26 cellular contexts compared by ENCODE assay signal in the genomic region with DNA sequence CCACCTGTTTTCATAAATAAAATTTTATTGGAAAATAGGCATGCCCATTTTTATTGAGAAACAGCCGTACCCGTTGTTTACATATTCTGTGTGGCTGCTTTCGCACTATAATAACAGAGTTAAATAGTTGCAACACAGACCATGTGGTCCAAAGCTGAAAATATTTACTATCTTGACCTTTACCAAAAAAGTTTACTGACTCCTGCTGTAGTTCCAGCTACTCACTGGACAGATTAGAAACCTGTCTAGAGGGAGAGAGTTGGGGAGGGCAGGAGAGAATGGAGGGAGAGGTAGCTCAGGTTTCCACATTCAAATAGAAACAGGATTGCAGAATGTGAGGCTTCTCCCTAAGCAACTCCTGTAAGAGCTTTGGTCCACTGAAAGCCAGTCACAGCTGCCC. TPM values are rescaled to one million over a fixed set of nuclear protein-coding genes. Genes with fewer than 3 reads are reported as not detected.
DNase-seq lines count a peak whose midpoint lies in the region; ATAC-seq, FAIRE-seq and TF ChIP-seq lines count a peak whose summit lies in the region.
"Had no signal": no experiment of that assay in that cellular context is flagged by ENCODE, and none has a peak within 500 bp of the region (broad histone marks: within the 10 kb centered on the region; RNA-seq: fewer than 3 reads in every experiment).

No MANE protein-coding gene starts in this region.

- CTCF ChIA-PET in CD8-positive, alpha-beta memory T cell (lab: Charles Lee), result no interaction called here

- H3K27ac ChIP-seq in CD8-positive, alpha-beta memory T cell (ENCODE audit: low read depth, low read length), result no peak overlapping the region
- H3K27ac ChIP-seq: lower lobe of right lung, pancreas, sigmoid colon had no signal

- no peak overlapping the region for H3K4me3 Mint-ChIP-seq in HFFc6
- H3K4me3 Mint-ChIP-seq in nephron, result no peak overlapping the region
- no peak overlapping the region for H3K4me3 Mint-ChIP-seq in CD8-positive, alpha-beta memory T cell
- H3K4me3 Mint-ChIP-seq: naive B cell; stimulated activated naive CD8-positive, alpha-beta T cell treated with anti-CD3 and anti-CD28 coated beads, Interleukin-15, amount 100 ng/mL, for 72 hours; T-helper 17 cell; type B pancreatic cell had no signal

- no peak overlapping the region for H3K4me3 ChIP-seq in CD8-positive, alpha-beta memory T cell (ENCODE audit: low read length)
- H3K4me3 ChIP-seq: lower lobe of right lung, pancreas, sigmoid colon had no signal

- FAIRE-seq in GM12892 (lab: Jason Lieb, UNC), result peak; percentile 54
- FAIRE-seq: pancreas had no signal

- TF ChIP-seq POLR2A in GM12892 (IDR thresholded peaks at IDR 0.05; ENCODE audit: low read depth, low read length), result no peak

- no peak for DNase-seq in GM12892 (ENCODE audit: insufficient read length)
- DNase-seq in HFFc6, result peak; percentile 21
- peak; percentile 44 for DNase-seq in fibroblast of peridontal ligament (ENCODE audit: extremely low read depth)
- no peak for DNase-seq in CD8-positive, alpha-beta memory T cell
- DNase-seq: activated CD4-positive, alpha-beta T cell treated with anti-CD3 and anti-CD28 coated beads, Interleukin-2, amount 50 U/mL, for 48 hours; activated T-cell treated with anti-CD3 and anti-CD28 coated beads for 4 hours; aorta; Calu3; central memory CD4-positive, alpha-beta T cell; erythroblast; lower lobe of right lung; naive B cell; NCI-H187 treated with DMSO at 0.1 percent for 48 hours; NCI-H526 treated with DMSO at 0.1 percent for 48 hours; OCI-M1; pancreas; SIG-M5; sigmoid colon; stimulated activated CD4-positive, alpha-beta T cell treated with anti-CD3 and anti-CD28 coated beads, Interleukin-1b, Interleukin-23, amount 100 ng/mL, for 48 hours; stimulated activated naive CD8-positive, alpha-beta T cell treated with anti-CD3 and anti-CD28 coated beads, Interleukin-15, amount 100 ng/mL, for 72 hours; T-helper 17 cell had no signal

- H3K27me3 ChIP-seq in CD8-positive, alpha-beta memory T cell (ENCODE audit: insufficient read depth, low read length, poor library complexity, severe bottlenecking), result no peaks in the 10 kb centered on the region
- H3K27me3 ChIP-seq: pancreas, sigmoid colon had no signal

- H3K4me1 Mint-ChIP-seq in HFFc6 (ENCODE audit: low read depth) (peaks cover 39% of the 10 kb centered on the region), nephron (peaks cover 11% of the 10 kb centered on the region)
- no peaks in the 10 kb centered on the region for H3K4me1 Mint-ChIP-seq in CD8-positive, alpha-beta memory T cell
- H3K4me1 Mint-ChIP-seq: stimulated activated naive CD8-positive, alpha-beta T cell treated with anti-CD3 and anti-CD28 coated beads, Interleukin-15, amount 100 ng/mL, for 72 hours; T-helper 17 cell had no signal

- H3K9me3 Mint-ChIP-seq in HFFc6, result no peaks in the 10 kb centered on the region
- no peaks in the 10 kb centered on the region for H3K9me3 Mint-ChIP-seq in nephron
- no peaks in the 10 kb centered on the region for H3K9me3 Mint-ChIP-seq in CD8-positive, alpha-beta memory T cell
- H3K9me3 Mint-ChIP-seq: stimulated activated naive CD8-positive, alpha-beta T cell treated with anti-CD3 and anti-CD28 coated beads, Interleukin-15, amount 100 ng/mL, for 72 hours; type B pancreatic cell had no signal

- H3K36me3 Mint-ChIP-seq in HFFc6 (ENCODE audit: low read depth) (no peaks in the 10 kb centered on the region), nephron (ENCODE audit: low read depth) (no peaks in the 10 kb centered on the region)
- peaks cover 0 to 11% (median 4%) of the 10 kb centered on the region in 3 donors for H3K36me3 Mint-ChIP-seq in CD8-positive, alpha-beta memory T cell
- H3K36me3 Mint-ChIP-seq: type B pancreatic cell had no signal

- H3K9me3 ChIP-seq in CD8-positive, alpha-beta memory T cell (ENCODE audit: low read length), result no peaks in the 10 kb centered on the region
- H3K9me3 ChIP-seq: lower lobe of right lung, pancreas, sigmoid colon had no signal

- no peaks in the 10 kb centered on the region for H3K4me1 ChIP-seq in CD8-positive, alpha-beta memory T cell (ENCODE audit: insufficient read depth, low read length)
- H3K4me1 ChIP-seq: lower lobe of right lung, pancreas had no signal

- H3K36me3 ChIP-seq in CD8-positive, alpha-beta memory T cell (ENCODE audit: insufficient read depth, low read length), result no peaks in the 10 kb centered on the region
- H3K36me3 ChIP-seq: lower lobe of right lung, pancreas, sigmoid colon had no signal

- POLR2A ChIA-PET in CD8-positive, alpha-beta memory T cell (lab: Charles Lee), result no interaction called here

- no peaks in the 10 kb centered on the region for H3K27me3 Mint-ChIP-seq in HFFc6 (ENCODE audit: insufficient read depth)
- H3K27me3 Mint-ChIP-seq in nephron (ENCODE audit: low read depth), result no peaks in the 10 kb centered on the region
- H3K27me3 Mint-ChIP-seq in CD8-positive, alpha-beta memory T cell, result no peaks in the 10 kb centered on the region
- H3K27me3 Mint-ChIP-seq: naive B cell; stimulated activated naive CD8-positive, alpha-beta T cell treated with anti-CD3 and anti-CD28 coated beads, Interleukin-15, amount 100 ng/mL, for 72 hours; T-helper 17 cell; type B pancreatic cell had no signal

- TF ChIP-seq CTCF in HFFc6 (IDR thresholded peaks at IDR 0.05) (no peak), nephron (IDR thresholded peaks at IDR 0.05; ENCODE audit: unreplicated experiment in 3 of 3) (no peak)

- ATAC-seq in GM18909 (IDR thresholded peaks at IDR 0.05; ENCODE audit: poor library complexity, unreplicated experiment) (no peak), GM18870 (IDR thresholded peaks at IDR 0.05; ENCODE audit: unreplicated experiment) (no peak)
- ATAC-seq: HCT116; pancreas; stimulated activated naive CD8-positive, alpha-beta T cell treated with anti-CD3 and anti-CD28 coated beads, Interleukin-15, amount 100 ng/mL, for 72 hours; T-helper 17 cell had no signal

- no peak overlapping the region for H3K27ac Mint-ChIP-seq in HFFc6
- peak overlapping the region in 2 of 3 experiments; percentile 16 to 27 for H3K27ac Mint-ChIP-seq in nephron
- no peak overlapping the region for H3K27ac Mint-ChIP-seq in CD8-positive, alpha-beta memory T cell
- H3K27ac Mint-ChIP-seq: stimulated activated naive CD8-positive, alpha-beta T cell treated with anti-CD3 and anti-CD28 coated beads, Interleukin-15, amount 100 ng/mL, for 72 hours; T-helper 17 cell; type B pancreatic cell had no signal

RNA-seq across cellular contexts. Expression of a gene that starts 55.1 kb away (rescaled TPM):
- polyA plus RNA-seq in GM12892 (2012; ENCODE audit: missing spikeins), result 49.8 TPM
- 10 to 100 TPM; 15.0 to 17.7 (median 16.2) TPM for total RNA-seq in HFFc6 (2021; fragmentation: NEBNext Ultra II Directional; extraction: Animal tissue kit (Norgen Biotek cat#: 25700))
- total RNA-seq in CD8-positive, alpha-beta memory T cell, result 10 to 100 TPM in 1 of 2 experiments, 1 to 10 TPM in 1; 9.5 to 12.9 TPM
- polyA plus RNA-seq in CD8-positive, alpha-beta memory T cell, result 29.1 TPM

Comparison
In these comparisons a context has a peak if more than half of its experiments do, and no peak if none do; other contexts are left out.
1. DNase-seq: peak in HFFc6 (single experiment) and fibroblast of peridontal ligament (single experiment); none in GM12892 (single experiment) and CD8-positive, alpha-beta memory T cell (0 of 5).
2. H3K27ac Mint-ChIP-seq: peak in nephron (2 of 3); none in HFFc6 (single experiment) and CD8-positive, alpha-beta memory T cell (0 of 8).